ENCODE assay signal across 21 cellular contexts in genomic region chr3:151209652-151210051, GRCh38. TPM values are rescaled to one million over a fixed set of nuclear protein-coding genes. Genes with fewer than 3 reads are reported as not detected.
DNase-seq lines count a peak whose midpoint lies in the region; ATAC-seq and TF ChIP-seq lines count a peak whose summit lies in the region.
"Had no signal": no experiment of that assay in that cellular context is flagged by ENCODE, and none has a peak within 500 bp of the region (broad histone marks: within the 10 kb centered on the region; RNA-seq: fewer than 3 reads in every experiment).

No MANE protein-coding gene starts in this region.

- intact Hi-C loops in CD4-positive, alpha-beta T cell (cut with DNase I, micrococcal nuclease) = loop anchor here (2.0 kb wide), 3 partner anchors 15 to 41 kb away; no protein-coding TSS in a partner anchor
- intact Hi-C loops in CD8-positive, alpha-beta T cell (cut with DNase I, micrococcal nuclease) = loop anchor here (1.0 to 10.0 kb wide), 5 partner anchors 41 to 1955 kb away; partner anchors contain the start of genes EIF2A (in 1 of the 2), RAP2B (in 1 of the 2) and SERP1 (in 1 of the 2)
- intact Hi-C loops in colonic mucosa (cut with DNase I) = no loop called here
- intact Hi-C loops in esophagus squamous epithelium (cut with DNase I) = no loop called here

- CTCF ChIA-PET in CD4-positive, alpha-beta T cell (lab: Charles Lee) = interaction anchor here (1.0 to 1.3 kb wide), 3 partner anchors 19 to 77 kb away, joined by 3 to 7 read pairs (median 4); no protein-coding TSS in a partner anchor
- CTCF ChIA-PET in CD8-positive, alpha-beta T cell (lab: Charles Lee) = interaction anchor here (1.3 to 7.9 kb wide), 3 partner anchors 18 to 68 kb away, joined by 3 to 81 read pairs (median 24); no protein-coding TSS in a partner anchor

- no peaks in the 10 kb centered on the region for H3K36me3 ChIP-seq in CD8-positive, alpha-beta T cell (ENCODE audit: insufficient read depth, low read length)
- H3K36me3 ChIP-seq in colonic mucosa = no peaks in the 10 kb centered on the region
- no peaks in the 10 kb centered on the region for H3K36me3 ChIP-seq in esophagus squamous epithelium
- H3K36me3 ChIP-seq: lower lobe of right lung, spleen had no signal

- H3K4me3 ChIP-seq in CD8-positive, alpha-beta T cell (ENCODE audit: low read depth, low read length) = no peak overlapping the region
- no peak overlapping the region for H3K4me3 ChIP-seq in colonic mucosa
- no peak overlapping the region for H3K4me3 ChIP-seq in esophagus squamous epithelium
- H3K4me3 ChIP-seq: body of pancreas, lower lobe of right lung, spleen had no signal

- TF ChIP-seq POLR2A in esophagus squamous epithelium (IDR thresholded peaks at IDR 0.05) = no peak

- H3K27me3 ChIP-seq in CD4-positive, alpha-beta T cell (ENCODE audit: control insufficient read depth, insufficient read depth, low read length) = no peaks in the 10 kb centered on the region
- no peaks in the 10 kb centered on the region for H3K27me3 ChIP-seq in CD8-positive, alpha-beta T cell (ENCODE audit: insufficient read depth, low read length)
- H3K27me3 ChIP-seq in colonic mucosa (no peaks in the 10 kb centered on the region), esophagus squamous epithelium (no peaks in the 10 kb centered on the region)
- H3K27me3 ChIP-seq: body of pancreas, spleen had no signal

- H3K4me1 Mint-ChIP-seq in CD4-positive, alpha-beta T cell (ENCODE audit: low read depth) = peaks cover 54% of the 10 kb centered on the region
- H3K4me1 Mint-ChIP-seq in CD8-positive, alpha-beta T cell (ENCODE audit: low read depth) = peaks cover 55% of the 10 kb centered on the region
- H3K4me1 Mint-ChIP-seq in activated T-helper 17 cell treated with anti-CD3 and anti-CD28 coated beads, Interleukin-2, amount 50 U/mL, for 72 hours = peaks cover 38% of the 10 kb centered on the region
- H3K4me1 Mint-ChIP-seq in immature natural killer cell = peaks cover 34 to 36% of the 10 kb centered on the region in 2 donors

- no peaks in the 10 kb centered on the region for H3K27me3 Mint-ChIP-seq in CD4-positive, alpha-beta T cell
- no peaks in the 10 kb centered on the region for H3K27me3 Mint-ChIP-seq in CD8-positive, alpha-beta T cell (ENCODE audit: low read depth)
- H3K27me3 Mint-ChIP-seq in activated T-helper 17 cell treated with anti-CD3 and anti-CD28 coated beads, Interleukin-2, amount 50 U/mL, for 72 hours = no peaks in the 10 kb centered on the region
- peaks cover 0 to 2% (median 0%) of the 10 kb centered on the region in 3 donors for H3K27me3 Mint-ChIP-seq in immature natural killer cell (ENCODE audit: low read depth in 3 of 3)

- no peaks in the 10 kb centered on the region for H3K36me3 Mint-ChIP-seq in CD4-positive, alpha-beta T cell (ENCODE audit: low read depth)
- H3K36me3 Mint-ChIP-seq in CD8-positive, alpha-beta T cell = no peaks in the 10 kb centered on the region
- H3K36me3 Mint-ChIP-seq in activated T-helper 17 cell treated with anti-CD3 and anti-CD28 coated beads, Interleukin-2, amount 50 U/mL, for 72 hours (ENCODE audit: low read depth) = peaks cover 12% of the 10 kb centered on the region
- peaks cover 0 to 5% (median 0%) of the 10 kb centered on the region in 3 donors for H3K36me3 Mint-ChIP-seq in immature natural killer cell

- WGBS in esophagus squamous epithelium, 2 donors = 74 to 80% methylated on average over 3 of the region's 3 CpGs

- no peaks in the 10 kb centered on the region for H3K9me3 Mint-ChIP-seq in CD4-positive, alpha-beta T cell
- H3K9me3 Mint-ChIP-seq in CD8-positive, alpha-beta T cell = no peaks in the 10 kb centered on the region
- no peaks in the 10 kb centered on the region for H3K9me3 Mint-ChIP-seq in activated T-helper 17 cell treated with anti-CD3 and anti-CD28 coated beads, Interleukin-2, amount 50 U/mL, for 72 hours
- no peaks in the 10 kb centered on the region for H3K9me3 Mint-ChIP-seq in immature natural killer cell
- H3K9me3 Mint-ChIP-seq: H9 had no signal

- POLR2A ChIA-PET in CD4-positive, alpha-beta T cell (lab: Charles Lee) = interaction anchor here (1.1 kb wide), 1 partner anchor 31 kb away, joined by 3 read pairs; no protein-coding TSS in a partner anchor
- POLR2A ChIA-PET in CD8-positive, alpha-beta T cell (lab: Charles Lee) = interaction anchor here (0.6 to 1.9 kb wide), 2 partner anchors 9 to 98 kb away, joined by 3 to 15 read pairs; no protein-coding TSS in a partner anchor

- no peak overlapping the region for H3K27ac ChIP-seq in CD4-positive, alpha-beta T cell (ENCODE audit: low read depth, low read length)
- H3K27ac ChIP-seq in CD8-positive, alpha-beta T cell (ENCODE audit: low read depth, low read length) = no peak overlapping the region
- no peak overlapping the region for H3K27ac ChIP-seq in colonic mucosa
- no peak overlapping the region for H3K27ac ChIP-seq in esophagus squamous epithelium
- H3K27ac ChIP-seq: body of pancreas, lower lobe of right lung had no signal

- TF ChIP-seq CTCF in CD4-positive, alpha-beta T cell (IDR thresholded peaks at IDR 0.05) = no peak
- no peak for TF ChIP-seq CTCF in CD8-positive, alpha-beta T cell (IDR thresholded peaks at IDR 0.05)
- TF ChIP-seq CTCF in colonic mucosa (IDR thresholded peaks at IDR 0.05) = no peak
- no peak for TF ChIP-seq CTCF in esophagus squamous epithelium (IDR thresholded peaks at IDR 0.05)

- H3K27ac Mint-ChIP-seq in CD4-positive, alpha-beta T cell = peak overlapping the region; percentile 63
- peak overlapping the region; percentile 6 for H3K27ac Mint-ChIP-seq in CD8-positive, alpha-beta T cell
- H3K27ac Mint-ChIP-seq in activated T-helper 17 cell treated with anti-CD3 and anti-CD28 coated beads, Interleukin-2, amount 50 U/mL, for 72 hours = peak overlapping the region; percentile 74
- H3K27ac Mint-ChIP-seq in immature natural killer cell = peak overlapping the region in 5 of 6 donors; percentile 39 to 71 (median 49)

- H3K9ac ChIP-seq in colonic mucosa (ENCODE audit: low read depth in 2 of 2, low read length in 2 of 2) = no peak overlapping the region

- H3K9me3 ChIP-seq in CD4-positive, alpha-beta T cell (ENCODE audit: control insufficient read depth, low read length) = no peaks in the 10 kb centered on the region
- H3K9me3 ChIP-seq in CD8-positive, alpha-beta T cell (ENCODE audit: low read length) = no peaks in the 10 kb centered on the region
- H3K9me3 ChIP-seq in colonic mucosa (no peaks in the 10 kb centered on the region), esophagus squamous epithelium (no peaks in the 10 kb centered on the region)
- H3K9me3 ChIP-seq: body of pancreas, lower lobe of right lung, spleen had no signal

- peaks cover 23% of the 10 kb centered on the region for H3K4me1 ChIP-seq in CD8-positive, alpha-beta T cell (ENCODE audit: insufficient read depth, low read length)
- H3K4me1 ChIP-seq in colonic mucosa (no peaks in the 10 kb centered on the region), esophagus squamous epithelium (no peaks in the 10 kb centered on the region)

- peak overlapping the region; percentile 31 for H3K4me3 Mint-ChIP-seq in CD4-positive, alpha-beta T cell
- H3K4me3 Mint-ChIP-seq in CD8-positive, alpha-beta T cell = no peak overlapping the region
- H3K4me3 Mint-ChIP-seq in activated T-helper 17 cell treated with anti-CD3 and anti-CD28 coated beads, Interleukin-2, amount 50 U/mL, for 72 hours = peak overlapping the region; percentile 52
- peak overlapping the region in 2 of 5 donors; percentile 46 for H3K4me3 Mint-ChIP-seq in immature natural killer cell
- H3K4me3 Mint-ChIP-seq: H9 had no signal

- no peak for DNase-seq in CD4-positive, alpha-beta T cell
- no peak for DNase-seq in CD8-positive, alpha-beta T cell
- DNase-seq in immature natural killer cell = peak in 1 of 3 donors; percentile 36
- no peak for DNase-seq in colonic mucosa
- DNase-seq in esophagus squamous epithelium (lab: John Stamatoyannopoulos, UW) = no peak
- no peak for DNase-seq in cortex of kidney (lab: John Stamatoyannopoulos, UW)
- DNase-seq: body of pancreas; EL; H9; hippocampal formation; islet precursor cell; KG1; lower lobe of right lung; NCI-H187 treated with DMSO at 0.1 percent for 48 hours; NCI-H82; occipital lobe; OCI-M1; SHP77; spleen; stimulated activated CD4-positive, alpha-beta T cell treated with anti-CD3 and anti-CD28 coated beads, Interleukin-4, amount 100 ng/mL, for 4 hours had no signal

- peak; percentile 83 for ATAC-seq in CD4-positive, alpha-beta T cell (ENCODE audit: poor library complexity)
- ATAC-seq in CD8-positive, alpha-beta T cell = peak; percentile 74
- peak; percentile 63 for ATAC-seq in activated T-helper 17 cell treated with anti-CD3 and anti-CD28 coated beads, Interleukin-2, amount 50 U/mL, for 72 hours (replicated peaks)
- ATAC-seq: body of pancreas, lower lobe of right lung had no signal

RNA-seq across cellular contexts. Expression of gene GPR171, which starts 6.6 kb away (rescaled TPM):
- 10 to 100 TPM in 1 of 2 experiments, 1 to 10 TPM in 1; 9.7 to 16.7 TPM for total RNA-seq in CD4-positive, alpha-beta T cell
- total RNA-seq in CD8-positive, alpha-beta T cell = 10 to 100 TPM; 11.5 to 13.4 TPM
- total RNA-seq in activated T-helper 17 cell treated with anti-CD3 and anti-CD28 coated beads, Interleukin-2, amount 50 U/mL, for 72 hours = 100 to 1,000 TPM; 108 to 131 TPM
- 10 to 100 TPM in 2 of 3 donors, 1 to 10 TPM in 1; 9.3 to 16.5 (median 13.5) TPM for polyA plus RNA-seq in immature natural killer cell
- total RNA-seq in colonic mucosa (under 1 TPM; 0.40 to 0.53 TPM), esophagus squamous epithelium (1 to 10 TPM in 3 of 4 donors, under 1 TPM in 1; 0.59 to 2.7 (median 2.1) TPM)
- total RNA-seq: H9, occipital lobe had no signal

Comparison
In these comparisons a context has a peak if more than half of its experiments do, and no peak if none do; other contexts are left out.
1. H3K27ac Mint-ChIP-seq: peak in every context shown above with its lines; median percentile 74 in activated T-helper 17 cell treated with anti-CD3 and anti-CD28 coated beads, Interleukin-2, amount 50 U/mL, for 72 hours; 63 in CD4-positive, alpha-beta T cell; 49 in immature natural killer cell; 6 in CD8-positive, alpha-beta T cell.
2. RNA of gene GPR171, which starts 6.6 kb away (total RNA-seq): 108 to 131 TPM in activated T-helper 17 cell treated with anti-CD3 and anti-CD28 coated beads, Interleukin-2, amount 50 U/mL, for 72 hours; 9.7 to 16.7 TPM in CD4-positive, alpha-beta T cell, 11.5 to 13.4 TPM in CD8-positive, alpha-beta T cell, 0.59 to 2.7 TPM in esophagus squamous epithelium and 0.40 to 0.53 TPM in colonic mucosa; every median in the first group is over 4 times any median in the second.
3. intact Hi-C loops: an anchor here in CD4-positive, alpha-beta T cell (2.0 kb wide) and CD8-positive, alpha-beta T cell (1.0 to 10.0 kb wide); none called in colonic mucosa and esophagus squamous epithelium.
4. Peak in every context shown above with its lines, with median percentiles within 50 percentile points of each other: ATAC-seq.